22 cellular contexts compared by ENCODE assay signal in the genomic region with DNA sequence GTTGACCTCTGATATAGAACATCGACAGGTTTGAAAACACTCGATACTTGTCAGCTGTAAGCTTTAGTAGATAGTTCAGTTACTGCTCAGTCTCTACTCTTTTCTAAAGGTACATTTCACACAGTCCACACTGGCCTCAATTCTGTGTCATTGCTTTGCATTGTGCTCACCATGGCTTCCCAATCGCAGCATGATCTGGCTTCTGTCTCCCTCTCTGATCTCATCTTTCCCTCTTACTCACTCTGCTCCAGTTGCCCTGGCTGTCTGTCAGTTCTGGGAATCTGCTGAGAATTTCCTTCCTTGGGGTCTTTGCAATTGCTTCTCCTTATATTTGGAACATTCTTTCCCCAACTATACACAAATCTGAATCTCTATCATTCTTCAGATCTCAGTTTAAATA.
DNase-seq lines count a peak whose midpoint lies in the region; FAIRE-seq and TF ChIP-seq lines count a peak whose summit lies in the region.
"Had no signal": no experiment of that assay in that cellular context is flagged by ENCODE, and none has a peak within 500 bp of the region (broad histone marks: within the 10 kb centered on the region; RNA-seq: fewer than 3 reads in every experiment).

No MANE protein-coding gene starts in this region.

- TF ChIP-seq CTCF in astrocyte (IDR thresholded peaks at IDR 0.05; ENCODE audit: insufficient read depth, low read depth, low read length) (no peak), epithelial cell of esophagus (IDR thresholded peaks at IDR 0.05; ENCODE audit: insufficient read depth, low read depth, low read length, missing control alignments) (no peak), left ventricle myocardium inferior (IDR thresholded peaks at IDR 0.05; ENCODE audit: borderline replicate concordance) (no peak)

- WGBS in small intestine, 3 donors, result 91 to 92% (median 92%) methylated on average over 3 of the region's 3 CpGs

- FAIRE-seq in astrocyte (lab: Jason Lieb, UNC) (peak; percentile 49), urothelium cell line (lab: Jason Lieb, UNC) (peak; percentile 53), small intestine (lab: Jason Lieb, UNC) (no peak)
- FAIRE-seq: GM19239, HepG2, RCC 7860 had no signal

- peaks cover 14% of the 10 kb centered on the region for H3K4me1 Mint-ChIP-seq in astrocyte (ENCODE audit: low read depth, unreplicated experiment)
- H3K4me1 Mint-ChIP-seq: CD4-positive, CD25-positive, alpha-beta regulatory T cell had no signal

- no peak overlapping the region for H3K9ac ChIP-seq in astrocyte (ENCODE audit: low read length)

- H3K9me3 ChIP-seq in astrocyte (ENCODE audit: insufficient read depth, low read depth, low read length), result no peaks in the 10 kb centered on the region
- no peaks in the 10 kb centered on the region for H3K9me3 ChIP-seq in small intestine (ENCODE audit: control insufficient read depth, low read depth)
- no peaks in the 10 kb centered on the region for H3K9me3 ChIP-seq in left ventricle myocardium inferior (replicated peaks)

- no peaks in the 10 kb centered on the region for H4K20me1 ChIP-seq in astrocyte (ENCODE audit: insufficient read depth, low read length)

- H3K4me3 Mint-ChIP-seq in astrocyte (ENCODE audit: unreplicated experiment), result no peak overlapping the region
- H3K4me3 Mint-ChIP-seq: CD4-positive, CD25-positive, alpha-beta regulatory T cell; H9 had no signal

- intact Hi-C loops in left ventricle myocardium inferior (cut with micrococcal nuclease), result no loop called here

- DNase-seq in HT1080 (ENCODE audit: low read depth) (peak; percentile 31), astrocyte (ENCODE audit: low read depth) (peak; percentile 12), epithelial cell of esophagus (ENCODE audit: low read depth) (peak; percentile 7), urothelium cell line (ENCODE audit: low spot score) (no peak), small intestine (no peak), Kasumi-1 (lab: John Stamatoyannopoulos, UW) (no peak), NCI-H146 (lab: John Stamatoyannopoulos, UW) (no peak), left ventricle myocardium inferior (no peak)
- DNase-seq: CD4-positive, CD25-positive, alpha-beta regulatory T cell; COR-L47; DND-41; GDM1; H9; KBM-7; NCI-H1105; NCI-H2029 treated with DMSO at 0.1 percent for 48 hours; NCI-H2171; NCI-H526; Right ventricle myocardium superior had no signal

- peak overlapping the region; percentile 21 for H3K27ac Mint-ChIP-seq in astrocyte (ENCODE audit: unreplicated experiment)
- H3K27ac Mint-ChIP-seq: CD4-positive, CD25-positive, alpha-beta regulatory T cell; H9 had no signal

- no peak overlapping the region for H2AFZ ChIP-seq in astrocyte (ENCODE audit: low read depth, low read length)

- no peaks in the 10 kb centered on the region for H3K27me3 Mint-ChIP-seq in astrocyte (ENCODE audit: low read depth, unreplicated experiment)

- H3K4me1 ChIP-seq in astrocyte (ENCODE audit: insufficient read depth, low read length) (no peaks in the 10 kb centered on the region), small intestine (ENCODE audit: control insufficient read depth in 2 of 2, insufficient read depth in 1 of 2, low read depth in 1 of 2, low read length in 1 of 2) (peaks cover 0 to 3% of the 10 kb centered on the region in 2 donors), left ventricle myocardium inferior (no peaks in the 10 kb centered on the region)

- H3K27ac ChIP-seq in astrocyte (ENCODE audit: low read depth, low read length) (no peak overlapping the region), small intestine (ENCODE audit: low read depth in 1 of 2, low read length in 1 of 2) (no peak overlapping the region), left ventricle myocardium inferior (replicated peaks) (no peak overlapping the region)

- H3K4me2 ChIP-seq in astrocyte (ENCODE audit: low read length), result no peak overlapping the region

- no peaks in the 10 kb centered on the region for H3K36me3 ChIP-seq in astrocyte (ENCODE audit: insufficient read depth, low read length)
- no peaks in the 10 kb centered on the region for H3K36me3 ChIP-seq in small intestine (ENCODE audit: control insufficient read depth in 2 of 2, insufficient read depth in 2 of 2, low read length in 2 of 2)
- no peaks in the 10 kb centered on the region for H3K36me3 ChIP-seq in left ventricle myocardium inferior

- no peaks in the 10 kb centered on the region for H3K36me3 Mint-ChIP-seq in astrocyte (ENCODE audit: low read depth, unreplicated experiment)
- H3K36me3 Mint-ChIP-seq: CD4-positive, CD25-positive, alpha-beta regulatory T cell had no signal

- H3K4me3 ChIP-seq in astrocyte (ENCODE audit: insufficient read depth, low read depth, low read length) (no peak overlapping the region), epithelial cell of esophagus (ENCODE audit: low read length) (no peak overlapping the region), small intestine (ENCODE audit: low read depth in 1 of 2, low read length in 2 of 2) (no peak overlapping the region), left ventricle myocardium inferior (no peak overlapping the region)

- no peaks in the 10 kb centered on the region for H3K9me3 Mint-ChIP-seq in astrocyte (ENCODE audit: unreplicated experiment)
- H3K9me3 Mint-ChIP-seq: CD4-positive, CD25-positive, alpha-beta regulatory T cell; H9 had no signal

- H3K27me3 ChIP-seq in astrocyte (ENCODE audit: insufficient read depth, low read length) (no peaks in the 10 kb centered on the region), small intestine (ENCODE audit: control insufficient read depth in 2 of 2, insufficient read depth in 2 of 2, low read length in 2 of 2) (no peaks in the 10 kb centered on the region), left ventricle myocardium inferior (ENCODE audit: low read depth) (peaks cover 23% of the 10 kb centered on the region)

- no peaks in the 10 kb centered on the region for H3K79me2 ChIP-seq in astrocyte (ENCODE audit: insufficient read depth, low read length)

Comparison
In these comparisons a context has a peak if more than half of its experiments do, and no peak if none do; other contexts are left out.
1. DNase-seq: peak in HT1080 (single experiment), astrocyte (single experiment) and epithelial cell of esophagus (single experiment); none in urothelium cell line (single experiment), small intestine (single experiment), Kasumi-1 (0 of 2), NCI-H146 (single experiment) and left ventricle myocardium inferior (single experiment).